14 cellular contexts compared by ENCODE assay signal in genomic region chr1:179194068-179194537, GRCh38.
DNase-seq lines count a peak whose midpoint lies in the region; ATAC-seq, FAIRE-seq and TF ChIP-seq lines count a peak whose summit lies in the region.
"Had no signal": no experiment of that assay in that cellular context is flagged by ENCODE, and none has a peak within 500 bp of the region (broad histone marks: within the 10 kb centered on the region; RNA-seq: fewer than 3 reads in every experiment).

No MANE protein-coding gene starts in this region.

- H3K4me3 Mint-ChIP-seq in memory B cell, result no peak overlapping the region
- H3K4me3 Mint-ChIP-seq: CD4-positive, CD25-positive, alpha-beta regulatory T cell had no signal

- H3K9me3 ChIP-seq in RWPE2 (ENCODE audit: severe bottlenecking), result no peaks in the 10 kb centered on the region

- peak; percentile 88 for FAIRE-seq in G401.6 (lab: Jason Lieb, UNC)
- FAIRE-seq: H1 had no signal

- DNase-seq in RWPE2 (ENCODE audit: low spot score), result no peak
- no peak for DNase-seq in memory B cell (ENCODE audit: low spot score in 2 of 2)
- DNase-seq in superior temporal gyrus (ENCODE audit: extremely low spot score), result no peak
- DNase-seq in NCI-H345 (lab: John Stamatoyannopoulos, UW), result no peak
- DNase-seq in DMS153 treated with DMSO at 0.1 percent for 48 hours (lab: John Stamatoyannopoulos, UW; ENCODE audit: unreplicated experiment), result no peak
- DNase-seq: DMS79 treated with DMSO at 0.1 percent for 48 hours; NCI-H1092 treated with DMSO at 0.1 percent for 48 hours; NK-92 treated with Interleukin-12 subunit alpha and Interleukin-12 subunit beta, amount 100 ng/mL, for 24 hours; RPMI8226 had no signal

- TF ChIP-seq CTCF in C4-2B (conservative IDR thresholded peaks at IDR 0.05) (peak; percentile 51), RWPE2 (IDR thresholded peaks at IDR 0.05; ENCODE audit: poor library complexity, severe bottlenecking) (peak; percentile 70)

- peaks cover 2% of the 10 kb centered on the region for H3K36me3 Mint-ChIP-seq in memory B cell

- H3K36me3 ChIP-seq in RWPE2 (ENCODE audit: low read depth), result peaks cover 8% of the 10 kb centered on the region; the same call in 1 of the 2 replicates

- H3K4me3 ChIP-seq in RWPE2 (ENCODE audit: severe bottlenecking), result no peak overlapping the region

- no peaks in the 10 kb centered on the region for H3K27me3 Mint-ChIP-seq in memory B cell
- H3K27me3 Mint-ChIP-seq: CD4-positive, CD25-positive, alpha-beta regulatory T cell had no signal

- H3K27ac Mint-ChIP-seq in memory B cell, result peak overlapping the region; percentile 23

- H3K4me1 ChIP-seq in RWPE2 (ENCODE audit: insufficient read depth, poor library complexity, severe bottlenecking), result no peaks in the 10 kb centered on the region

- ATAC-seq in RWPE2 (ENCODE audit: low read depth), result no peak
- no peak for ATAC-seq in memory B cell (ENCODE audit: low read depth)
- ATAC-seq in GM19351 (IDR thresholded peaks at IDR 0.05; ENCODE audit: unreplicated experiment), result no peak

- no peaks in the 10 kb centered on the region for H3K9me3 Mint-ChIP-seq in memory B cell
- H3K9me3 Mint-ChIP-seq: CD4-positive, CD25-positive, alpha-beta regulatory T cell had no signal

- no peaks in the 10 kb centered on the region for H3K27me3 ChIP-seq in RWPE2 (ENCODE audit: insufficient read depth, poor library complexity, severe bottlenecking)

- no peak overlapping the region for H3K27ac ChIP-seq in C4-2B
- no peak overlapping the region for H3K27ac ChIP-seq in RWPE2 (ENCODE audit: poor library complexity, severe bottlenecking)

- H3K4me1 Mint-ChIP-seq in memory B cell, result peaks cover 11% of the 10 kb centered on the region
